In the genomic region with DNA sequence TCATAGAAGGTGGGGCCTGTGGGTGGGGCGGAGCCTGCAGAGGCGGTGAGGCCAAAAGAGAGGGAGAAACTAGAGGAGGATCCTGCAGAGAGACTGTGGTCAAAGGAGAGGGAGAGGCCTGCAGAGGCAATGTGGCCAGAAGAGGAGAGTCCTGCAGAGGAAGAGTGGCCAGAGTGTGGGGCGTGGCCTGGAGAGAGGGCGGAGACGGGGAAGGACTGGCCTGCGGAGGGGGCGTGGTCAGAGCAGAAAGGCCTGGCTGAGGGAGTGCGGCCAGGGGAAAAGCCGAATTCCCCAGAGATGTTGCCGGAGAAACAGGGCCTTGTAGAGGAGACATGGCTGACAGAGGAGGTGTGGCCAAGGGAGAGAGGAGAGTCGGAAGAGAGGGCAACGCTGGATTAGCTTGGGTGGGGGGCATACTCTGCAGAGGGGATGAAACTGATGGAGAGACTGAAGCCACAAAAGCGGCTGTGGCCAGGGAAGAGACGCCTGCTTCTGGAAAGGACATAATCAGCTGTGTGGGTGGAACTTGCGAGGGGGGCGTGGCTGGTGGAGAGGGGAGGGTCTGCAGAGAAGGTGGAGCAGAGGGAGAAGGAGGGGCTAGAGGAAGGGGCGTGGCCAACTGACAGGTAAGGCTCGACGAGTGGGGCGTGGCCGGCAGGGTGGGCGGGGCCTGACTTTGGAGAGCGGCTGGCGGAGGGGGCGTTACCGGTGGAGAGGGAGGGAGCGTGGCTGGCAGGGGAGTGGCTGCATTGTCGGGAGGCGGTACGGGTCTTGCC, we compare ENCODE assay signal across 1 cellular context.
A peak's percentile ranks its signal among the peaks of the same experiment; 100 is the strongest.
TF ChIP-seq lines count a peak whose summit lies in the region.

No MANE protein-coding gene starts in this region.

TF ChIP-seq in HEK293, 187 proteins besides CTCF, POLR2A, EP300 and RAD21 (continued from another document):
- no peak for TF ChIP-seq ZNF280C (tag by site-specific recombination; IDR thresholded peaks at IDR 0.05)
- no peak for TF ChIP-seq ZNF155 (tag by site-specific recombination; IDR thresholded peaks at IDR 0.05)
- peak; percentile 91 for TF ChIP-seq BCL11B (tag by site-specific recombination; IDR thresholded peaks at IDR 0.05; ENCODE audit: low read depth)
- no peak for TF ChIP-seq ZNF544 (tag by site-specific recombination; IDR thresholded peaks at IDR 0.05)
- no peak for TF ChIP-seq ZNF114 (tag by site-specific recombination; IDR thresholded peaks at IDR 0.05)
- TF ChIP-seq ZNF510 (tag by site-specific recombination; IDR thresholded peaks at IDR 0.05; ENCODE audit: insufficient replicate concordance): no peak
- no peak for TF ChIP-seq SALL2 (tag by site-specific recombination; IDR thresholded peaks at IDR 0.05; ENCODE audit: borderline replicate concordance)
- no peak for TF ChIP-seq ZNF600 (tag by site-specific recombination; IDR thresholded peaks at IDR 0.05)
- TF ChIP-seq ZNF548 (tag by site-specific recombination; IDR thresholded peaks at IDR 0.05): no peak
- peak; percentile 74 for TF ChIP-seq EGR2 (tag by site-specific recombination; IDR thresholded peaks at IDR 0.05; ENCODE audit: low read depth)
- TF ChIP-seq PRDM1 (tag by site-specific recombination; IDR thresholded peaks at IDR 0.05): peak; percentile 83
- TF ChIP-seq, protein P1, sequence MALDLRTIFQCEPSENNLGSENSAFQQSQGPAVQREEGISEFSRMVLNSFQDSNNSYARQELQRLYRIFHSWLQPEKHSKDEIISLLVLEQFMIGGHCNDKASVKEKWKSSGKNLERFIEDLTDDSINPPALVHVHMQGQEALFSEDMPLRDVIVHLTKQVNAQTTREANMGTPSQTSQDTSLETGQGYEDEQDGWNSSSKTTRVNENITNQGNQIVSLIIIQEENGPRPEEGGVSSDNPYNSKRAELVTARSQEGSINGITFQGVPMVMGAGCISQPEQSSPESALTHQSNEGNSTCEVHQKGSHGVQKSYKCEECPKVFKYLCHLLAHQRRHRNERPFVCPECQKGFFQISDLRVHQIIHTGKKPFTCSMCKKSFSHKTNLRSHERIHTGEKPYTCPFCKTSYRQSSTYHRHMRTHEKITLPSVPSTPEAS (tag by site-specific recombination; IDR thresholded peaks at IDR 0.05): no peak
